ENCODE assay signal across 1 cellular context in the genomic region with DNA sequence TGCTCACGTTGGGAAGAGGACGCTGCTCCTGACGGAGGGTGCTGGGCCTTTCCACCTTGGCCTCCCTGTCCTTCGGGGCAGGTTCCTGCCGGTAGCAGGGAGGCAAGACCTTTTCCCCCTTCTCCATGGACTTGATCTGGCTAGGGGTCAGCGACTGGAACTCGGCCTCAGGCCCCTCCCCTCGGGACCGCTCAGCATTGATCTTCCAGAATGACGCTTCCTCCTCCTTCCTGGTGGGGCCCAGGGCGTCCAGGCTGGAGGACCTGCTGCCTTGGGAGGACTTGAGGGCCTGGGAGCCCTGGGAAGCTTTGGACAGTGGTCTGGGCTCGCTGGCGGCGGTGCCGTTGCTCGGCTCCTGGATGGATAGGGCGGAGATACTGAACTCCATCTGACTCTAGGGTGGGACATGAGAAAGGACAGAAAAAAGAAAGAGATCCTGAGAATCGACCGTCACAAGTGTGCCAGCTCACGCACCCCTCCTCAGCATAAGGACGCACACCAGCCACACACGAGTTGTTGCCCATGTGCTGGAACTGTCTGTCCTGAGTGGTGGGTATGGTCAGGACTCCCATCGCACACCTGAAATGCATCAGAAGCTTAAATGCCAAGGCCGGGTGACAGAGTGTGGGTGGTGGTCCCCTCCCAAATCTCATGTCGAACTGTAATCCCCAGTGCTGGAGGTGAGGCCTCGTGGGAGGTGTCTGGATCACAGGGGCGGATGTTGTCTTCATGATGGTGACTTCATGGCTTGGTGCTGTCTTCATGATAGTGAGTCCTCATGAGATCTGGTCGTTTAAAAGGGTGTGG.
TF ChIP-seq lines count a peak whose summit lies in the region.

No MANE protein-coding gene starts in this region.

TF ChIP-seq in IMR-90, 13 proteins besides CTCF, POLR2A, EP300 and RAD21 (continued from another document):
- TF ChIP-seq, protein P1, sequence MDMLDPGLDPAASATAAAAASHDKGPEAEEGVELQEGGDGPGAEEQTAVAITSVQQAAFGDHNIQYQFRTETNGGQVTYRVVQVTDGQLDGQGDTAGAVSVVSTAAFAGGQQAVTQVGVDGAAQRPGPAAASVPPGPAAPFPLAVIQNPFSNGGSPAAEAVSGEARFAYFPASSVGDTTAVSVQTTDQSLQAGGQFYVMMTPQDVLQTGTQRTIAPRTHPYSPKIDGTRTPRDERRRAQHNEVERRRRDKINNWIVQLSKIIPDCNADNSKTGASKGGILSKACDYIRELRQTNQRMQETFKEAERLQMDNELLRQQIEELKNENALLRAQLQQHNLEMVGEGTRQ (IDR thresholded peaks at IDR 0.05; ENCODE audit: low read depth, low read length): no peak
- no peak for TF ChIP-seq CEBPB (IDR thresholded peaks at IDR 0.05; ENCODE audit: low read depth, low read length)
- TF ChIP-seq MAFK (IDR thresholded peaks at IDR 0.05; ENCODE audit: low read depth, low read length): no peak
- TF ChIP-seq MXI1 (IDR thresholded peaks at IDR 0.05; ENCODE audit: borderline replicate concordance, low read depth, low read length): no peak
- no peak for TF ChIP-seq NFE2L2 (IDR thresholded peaks at IDR 0.05; ENCODE audit: low read depth, low read length)
- no peak for TF ChIP-seq CHD1 (IDR thresholded peaks at IDR 0.05; ENCODE audit: low read depth, low read length)
- no peak for TF ChIP-seq RCOR1 (IDR thresholded peaks at IDR 0.05; ENCODE audit: insufficient replicate concordance, low read length)
- TF ChIP-seq FOS (IDR thresholded peaks at IDR 0.05; ENCODE audit: low read depth, low read length): no peak
- no peak for TF ChIP-seq BHLHE40 (IDR thresholded peaks at IDR 0.05; ENCODE audit: low read depth, low read length)
- TF ChIP-seq, protein P2, sequence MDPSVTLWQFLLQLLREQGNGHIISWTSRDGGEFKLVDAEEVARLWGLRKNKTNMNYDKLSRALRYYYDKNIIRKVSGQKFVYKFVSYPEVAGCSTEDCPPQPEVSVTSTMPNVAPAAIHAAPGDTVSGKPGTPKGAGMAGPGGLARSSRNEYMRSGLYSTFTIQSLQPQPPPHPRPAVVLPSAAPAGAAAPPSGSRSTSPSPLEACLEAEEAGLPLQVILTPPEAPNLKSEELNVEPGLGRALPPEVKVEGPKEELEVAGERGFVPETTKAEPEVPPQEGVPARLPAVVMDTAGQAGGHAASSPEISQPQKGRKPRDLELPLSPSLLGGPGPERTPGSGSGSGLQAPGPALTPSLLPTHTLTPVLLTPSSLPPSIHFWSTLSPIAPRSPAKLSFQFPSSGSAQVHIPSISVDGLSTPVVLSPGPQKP (IDR thresholded peaks at IDR 0.05; ENCODE audit: borderline replicate concordance, low read depth, low read length): no peak
TF ChIP-seq in IMR-90: peak in this region for 0.
